Comparison of ENCODE assay signal across 1 cellular context in genomic region chr19:3617463-3617862, GRCh38.
TF ChIP-seq lines count a peak whose summit lies in the region.

No MANE protein-coding gene starts in this region.

TF ChIP-seq in GM23338, 12 proteins besides CTCF, POLR2A, EP300 and RAD21 (continued from another document):
- TF ChIP-seq REST (IDR thresholded peaks at IDR 0.05; ENCODE audit: unreplicated experiment) (no peak), EZH2 (IDR thresholded peaks at IDR 0.05; ENCODE audit: low read depth, unreplicated experiment) (no peak), JUNB (IDR thresholded peaks at IDR 0.05; ENCODE audit: unreplicated experiment) (no peak), EZH2phosphoT487 (IDR thresholded peaks at IDR 0.05; ENCODE audit: unreplicated experiment) (no peak), NANOG (IDR thresholded peaks at IDR 0.05; ENCODE audit: borderline replicate concordance) (no peak), POLR2AphosphoS5 (IDR thresholded peaks at IDR 0.05; ENCODE audit: low read depth) (no peak), CREB1 (CRISPR knock-in tag; IDR thresholded peaks at IDR 0.05; ENCODE audit: low read depth) (no peak), STAT1 (IDR thresholded peaks at IDR 0.05; ENCODE audit: unreplicated experiment) (no peak), ZNF114 (CRISPR knock-in tag; IDR thresholded peaks at IDR 0.05) (no peak), ZNF331 (CRISPR knock-in tag; IDR thresholded peaks at IDR 0.05; ENCODE audit: low read depth) (no peak)
TF ChIP-seq in GM23338: peak in this region for 0.
